In the genomic region with DNA sequence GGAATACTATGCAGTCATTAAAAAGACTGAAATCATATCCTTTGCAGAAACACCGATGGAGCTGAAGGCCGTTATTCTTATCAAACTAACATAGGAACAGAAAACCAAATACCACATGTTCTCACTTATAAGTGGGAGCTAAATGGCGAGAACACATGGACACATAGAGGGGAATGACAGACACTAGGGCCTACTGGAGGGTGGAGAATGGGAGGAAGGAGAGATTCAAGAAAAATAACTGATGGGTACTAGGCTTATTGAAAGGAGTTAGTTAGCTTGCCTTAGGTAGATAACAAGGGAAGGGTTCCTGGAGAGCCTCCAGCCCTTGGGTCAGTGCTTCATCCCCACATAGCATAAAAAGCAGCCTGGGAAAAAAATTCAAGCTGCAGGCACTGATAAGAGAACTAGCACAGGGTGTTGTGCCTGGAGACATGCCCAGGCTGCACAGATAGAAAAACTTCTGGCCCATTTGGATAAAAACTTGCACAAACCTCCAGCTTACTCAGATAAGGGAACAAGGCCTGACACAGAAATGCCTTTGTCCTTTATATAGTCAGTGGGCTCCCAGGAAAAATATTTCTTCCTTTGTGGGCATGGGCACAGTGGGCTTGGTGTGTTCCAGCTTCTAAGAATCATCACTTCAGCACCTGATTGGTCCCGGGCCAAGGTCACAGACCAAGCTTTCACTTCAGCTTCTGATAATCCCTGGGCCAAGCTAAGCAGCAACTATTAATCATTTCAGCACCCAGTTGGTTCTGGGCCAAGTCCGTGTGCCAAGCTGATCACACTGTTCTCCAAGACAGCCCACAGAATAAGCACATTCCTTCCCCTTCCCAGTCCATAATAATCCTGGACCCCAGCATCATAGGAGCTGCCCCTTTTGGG, we compare ENCODE assay signal across 18 cellular contexts. TPM values are rescaled to one million over a fixed set of nuclear protein-coding genes. Genes with fewer than 3 reads are reported as not detected.
"Had no signal": no experiment of that assay in that cellular context is flagged by ENCODE, and none has a peak within 500 bp of the region (broad histone marks: within the 10 kb centered on the region; RNA-seq: fewer than 3 reads in every experiment).

No MANE protein-coding gene starts in this region.

- H3K4me3 ChIP-seq: lower lobe of right lung, transverse colon had no signal

- H3K36me3 Mint-ChIP-seq: activated naive CD8-positive, alpha-beta T cell; stimulated activated naive B cell treated with anti-CD40 and anti-IgM and Interleukin-4, amounts not matched to agents 10 μg/mL and 1 μg/mL and 100 μg/mL, for 72 hours had no signal

- H3K4me1 ChIP-seq: lower lobe of right lung, transverse colon had no signal

- H3K9me3 ChIP-seq: lower lobe of right lung, transverse colon had no signal

- H3K27me3 ChIP-seq: transverse colon had no signal

- H3K4me3 Mint-ChIP-seq: activated B cell treated with CpG ODN at 0.5 μM for 24 hours; activated CD4-positive, alpha-beta T cell treated with anti-CD3 and anti-CD28 coated beads, Interleukin-2, amount 10 ng/mL, durations not matched to agents 24 days and 14 days; activated CD8-positive, alpha-beta T cell treated with anti-CD3 and anti-CD28 coated beads, Interleukin-2, amount 10 ng/mL, durations not matched to agents 7 days and 5 days; activated naive CD8-positive, alpha-beta T cell; activated T-cell treated with anti-CD3 and anti-CD28 coated beads, Interleukin-2, amount 50 U/mL, for 72 hours; endodermal cell; neural crest cell; stimulated activated naive B cell treated with anti-CD40 and anti-IgM and Interleukin-4, amounts not matched to agents 10 μg/mL and 1 μg/mL and 100 μg/mL, for 72 hours had no signal

- ATAC-seq: activated CD8-positive, alpha-beta T cell treated with anti-CD3 and anti-CD28 coated beads, Interleukin-2, amount 10 ng/mL, durations not matched to agents 7 days and 5 days; activated T-cell treated with anti-CD3 and anti-CD28 coated beads, Interleukin-2, amount 50 U/mL, for 72 hours; lower lobe of right lung; stimulated activated naive B cell treated with anti-CD40 and anti-IgM and Interleukin-4, amounts not matched to agents 10 μg/mL and 1 μg/mL and 100 μg/mL, for 72 hours had no signal

- DNase-seq: activated B cell treated with CpG ODN at 0.5 μM for 24 hours; activated CD4-positive, alpha-beta T cell treated with anti-CD3 and anti-CD28 coated beads, Interleukin-2, amount 10 ng/mL, durations not matched to agents 24 days and 14 days; activated CD8-positive, alpha-beta memory T cell treated with anti-CD3 and anti-CD28 coated beads, Interleukin-2, amount 50 U/mL, for 48 hours; activated CD8-positive, alpha-beta T cell treated with anti-CD3 and anti-CD28 coated beads, Interleukin-2, amount 10 ng/mL, durations not matched to agents 7 days and 5 days; activated gamma-delta T cell; activated T-cell treated with anti-CD3 and anti-CD28 coated beads, Interleukin-2, amount 50 U/mL, for 72 hours; endodermal cell; hypothalamus; lower lobe of right lung; stimulated activated CD4-positive, alpha-beta T cell treated with anti-CD3 and anti-CD28 coated beads, Interleukin-4, amount 100 ng/mL, for 1 hour; stimulated activated naive B cell treated with anti-CD40 and anti-IgM and Interleukin-4, amounts not matched to agents 10 μg/mL and 1 μg/mL and 100 μg/mL, for 72 hours; SW 1271; transverse colon had no signal

- H3K36me3 ChIP-seq: lower lobe of right lung, transverse colon had no signal

- H3K27ac ChIP-seq: lower lobe of right lung, transverse colon had no signal

- H3K27ac Mint-ChIP-seq: activated B cell treated with CpG ODN at 0.5 μM for 24 hours; activated CD4-positive, alpha-beta T cell treated with anti-CD3 and anti-CD28 coated beads, Interleukin-2, amount 10 ng/mL, durations not matched to agents 24 days and 14 days; activated CD8-positive, alpha-beta T cell treated with anti-CD3 and anti-CD28 coated beads, Interleukin-2, amount 10 ng/mL, durations not matched to agents 7 days and 5 days; activated naive CD8-positive, alpha-beta T cell; activated T-cell treated with anti-CD3 and anti-CD28 coated beads, Interleukin-2, amount 50 U/mL, for 72 hours; endodermal cell; stimulated activated naive B cell treated with anti-CD40 and anti-IgM and Interleukin-4, amounts not matched to agents 10 μg/mL and 1 μg/mL and 100 μg/mL, for 72 hours had no signal

- H3K27me3 Mint-ChIP-seq: activated B cell treated with CpG ODN at 0.5 μM for 24 hours; activated CD4-positive, alpha-beta T cell treated with anti-CD3 and anti-CD28 coated beads, Interleukin-2, amount 10 ng/mL, durations not matched to agents 24 days and 14 days; activated naive CD8-positive, alpha-beta T cell; stimulated activated naive B cell treated with anti-CD40 and anti-IgM and Interleukin-4, amounts not matched to agents 10 μg/mL and 1 μg/mL and 100 μg/mL, for 72 hours had no signal

- H3K9me3 Mint-ChIP-seq: activated CD4-positive, alpha-beta T cell treated with anti-CD3 and anti-CD28 coated beads, Interleukin-2, amount 10 ng/mL, durations not matched to agents 24 days and 14 days had no signal

- H3K4me1 Mint-ChIP-seq: activated B cell treated with CpG ODN at 0.5 μM for 24 hours; activated CD4-positive, alpha-beta T cell treated with anti-CD3 and anti-CD28 coated beads, Interleukin-2, amount 10 ng/mL, durations not matched to agents 24 days and 14 days; endodermal cell; neural crest cell; stimulated activated naive B cell treated with anti-CD40 and anti-IgM and Interleukin-4, amounts not matched to agents 10 μg/mL and 1 μg/mL and 100 μg/mL, for 72 hours had no signal

RNA-seq across cellular contexts. Expression of a gene that starts 23.1 kb away (rescaled TPM):
- total RNA-seq: activated B cell treated with CpG ODN at 0.5 μM for 24 hours; activated CD4-positive, alpha-beta T cell treated with anti-CD3 and anti-CD28 coated beads, Interleukin-2, amount 10 ng/mL, durations not matched to agents 24 days and 14 days; activated CD8-positive, alpha-beta T cell treated with anti-CD3 and anti-CD28 coated beads, Interleukin-2, amount 10 ng/mL, durations not matched to agents 7 days and 5 days; activated T-cell treated with anti-CD3 and anti-CD28 coated beads, Interleukin-2, amount 50 U/mL, for 72 hours; dermis microvascular lymphatic vessel endothelial cell; osteoblast; T-helper 2 cell treated with Interferon-gamma antibody and Interleukin-4, amounts not matched to agents 100 ng/mL and 5 ng/mL, for 36 hours had no signal
